Comparison of ENCODE assay signal across 8 cellular contexts in genomic region chr10:14837003-14837755, GRCh38. TPM values are rescaled to one million over a fixed set of nuclear protein-coding genes. Genes with fewer than 3 reads are reported as not detected.
DNase-seq lines count a peak whose midpoint lies in the region; ATAC-seq, FAIRE-seq and TF ChIP-seq lines count a peak whose summit lies in the region.

No MANE protein-coding gene starts in this region.

- WGBS in prostate gland = 11% methylated on average over 14 of the region's 14 CpGs

- peaks cover 22% of the 10 kb centered on the region for H3K36me3 ChIP-seq in SJCRH30
- peaks cover under 1 to 4% of the 10 kb centered on the region in 2 donors for H3K36me3 ChIP-seq in prostate gland

- no peak for DNase-seq in GM19239 (ENCODE audit: insufficient read length, low spot score)
- DNase-seq in SJCRH30 = peak in 1 of 2 experiments; percentile 91
- DNase-seq in fibroblast of peridontal ligament (ENCODE audit: extremely low read depth) = peak; percentile 56
- peak; percentile 37 for DNase-seq in prostate gland (ENCODE audit: low spot score)
- no peak for DNase-seq in globus pallidus (ENCODE audit: low spot score)
- DNase-seq in UCSD-AML1 (lab: John Stamatoyannopoulos, UW; ENCODE audit: unreplicated experiment) = no peak
- no peak for DNase-seq in GM03348 (ENCODE audit: low spot score)

- no peaks in the 10 kb centered on the region for H3K4me1 ChIP-seq in SJCRH30
- no peaks in the 10 kb centered on the region for H3K4me1 ChIP-seq in prostate gland (replicated peaks)

- H3K27ac ChIP-seq in SJCRH30 = peak overlapping the region; percentile 97
- H3K27ac ChIP-seq in prostate gland = peak overlapping the region; percentile 95 to 99

- ATAC-seq in HG02623 (IDR thresholded peaks at IDR 0.05; ENCODE audit: unreplicated experiment) = no peak

- H3K4me3 ChIP-seq in SJCRH30 = peak overlapping the region; percentile 88
- peak overlapping the region; percentile 79 to 87 for H3K4me3 ChIP-seq in prostate gland

- no peak for TF ChIP-seq CTCF in prostate gland (IDR thresholded peaks at IDR 0.05)

- intact Hi-C loops in prostate gland (cut with DNase I) = loop anchor here (5.0 to 10.0 kb wide), 3 partner anchors 40 to 258 kb away; partner anchors contain the start of genes RPP38 and SUV39H2

- H3K9me3 ChIP-seq in SJCRH30 (replicated peaks) = no peaks in the 10 kb centered on the region
- H3K9me3 ChIP-seq in prostate gland = no peaks in the 10 kb centered on the region

- peak; percentile 49 for FAIRE-seq in GM19239 (lab: Jason Lieb, UNC)

- no peak for TF ChIP-seq POLR2A in prostate gland (IDR thresholded peaks at IDR 0.05)

- H3K27me3 ChIP-seq in SJCRH30 = no peaks in the 10 kb centered on the region
- no peaks in the 10 kb centered on the region for H3K27me3 ChIP-seq in prostate gland (replicated peaks; ENCODE audit: insufficient read depth)

RNA-seq across cellular contexts. Expression of gene CDNF, which starts 0.7 kb away (rescaled TPM):
- total RNA-seq in SJCRH30 (2014; rRNA removed; shearing (Covaris generic)) = 0.81 TPM in 1 of 2 replicates, not detected in the other
- 10 to 100 TPM; 15.8 to 18.4 TPM for total RNA-seq in prostate gland

RNA-seq across cellular contexts. Expression of gene HSPA14, which starts 0.9 kb away (rescaled TPM):
- 41.8 and 49.9 TPM in 2 replicates for total RNA-seq in SJCRH30 (2014; rRNA removed; shearing (Covaris generic))
- total RNA-seq in prostate gland = 10 to 100 TPM in 1 of 2 donors, 1 to 10 TPM in 1; 6.7 to 11.5 TPM

RNA-seq across cellular contexts. Expression of gene MSANTD7, which starts 0.9 kb away (rescaled TPM):
- 25.1 and 25.2 TPM in 2 replicates for total RNA-seq in SJCRH30 (2014; rRNA removed; shearing (Covaris generic))
- total RNA-seq in prostate gland = 10 to 100 TPM in 1 of 2 donors, 1 to 10 TPM in 1; 9.5 to 13.3 TPM

RNA-seq across cellular contexts. Expression of gene SUV39H2, which starts 41.5 kb away (rescaled TPM):
- 63.3 and 72.7 TPM in 2 replicates for total RNA-seq in SJCRH30 (2014; rRNA removed; shearing (Covaris generic))
- total RNA-seq in prostate gland = 10 to 100 TPM; 13.2 to 15.3 TPM

Comparison
In these comparisons a context has a peak if more than half of its experiments do, and no peak if none do; other contexts are left out.
1. DNase-seq: peak in fibroblast of peridontal ligament (single experiment) and prostate gland (single experiment); none in GM19239 (single experiment), globus pallidus (single experiment), UCSD-AML1 (single experiment) and GM03348 (single experiment).